25 cellular contexts compared by ENCODE assay signal in the genomic region with DNA sequence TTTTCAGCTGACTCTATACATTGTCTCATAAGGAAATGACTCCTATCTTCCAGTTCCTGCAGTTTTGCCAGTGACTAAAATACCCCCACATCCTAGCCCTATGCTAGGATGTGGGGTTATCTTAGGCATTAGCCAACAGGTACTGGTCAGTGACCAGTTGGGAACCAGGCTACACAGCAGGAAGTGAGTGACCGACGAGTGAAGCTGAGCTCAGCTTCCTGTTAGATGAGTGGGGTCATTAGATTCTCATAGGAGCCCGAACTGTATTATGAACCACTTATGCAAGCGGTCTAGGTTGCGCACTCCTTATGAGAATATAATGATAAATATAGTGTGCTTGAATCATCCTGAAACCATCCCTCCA.
DNase-seq lines count a peak whose midpoint lies in the region; ATAC-seq, FAIRE-seq and TF ChIP-seq lines count a peak whose summit lies in the region.
"Had no signal": no experiment of that assay in that cellular context is flagged by ENCODE, and none has a peak within 500 bp of the region (broad histone marks: within the 10 kb centered on the region; RNA-seq: fewer than 3 reads in every experiment).

No MANE protein-coding gene starts in this region.

- no peak for TF ChIP-seq CTCF in H1 (IDR thresholded peaks at IDR 0.05; ENCODE audit: control extremely low read depth in 1 of 3, insufficient read depth in 1 of 3, low read depth in 1 of 3, low read length in 3 of 3)
- no peak for TF ChIP-seq CTCF in nephron progenitor cell (IDR thresholded peaks at IDR 0.05)

- H3K27ac Mint-ChIP-seq in nephron progenitor cell = no peak overlapping the region
- H3K27ac Mint-ChIP-seq: B cell, CD14-positive monocyte had no signal

- no peak overlapping the region for H3K4me3 ChIP-seq in H1 (ENCODE audit: extremely low read depth in 1 of 4, insufficient read depth in 2 of 4, low read depth in 3 of 4, low read length in 4 of 4)
- H3K4me3 ChIP-seq: A549, SK-N-MC had no signal

- no peaks in the 10 kb centered on the region for H3K79me2 ChIP-seq in H1 (ENCODE audit: control insufficient read depth in 1 of 2, insufficient read depth in 2 of 2, low read length in 2 of 2)

- H3K36me3 Mint-ChIP-seq in nephron progenitor cell (ENCODE audit: low read depth) = no peaks in the 10 kb centered on the region
- H3K36me3 Mint-ChIP-seq: CD14-positive monocyte had no signal

- no peaks in the 10 kb centered on the region for H4K20me1 ChIP-seq in H1 (replicated peaks in 1 of 2; ENCODE audit: control insufficient read depth in 1 of 2, insufficient read depth in 2 of 2, low read length in 2 of 2)

- H3K9me3 Mint-ChIP-seq in nephron progenitor cell = no peaks in the 10 kb centered on the region

- H2AFZ ChIP-seq in H1 (ENCODE audit: low read length) = 0 out of 2 replicates have a peak overlapping the region, but pooled peaks have one; percentile 40

- H3K14ac ChIP-seq in H1 (ENCODE audit: insufficient read length) = no peak overlapping the region

- no peak for TF ChIP-seq POLR2A in H1 (IDR thresholded peaks at IDR 0.05; ENCODE audit: control extremely low read depth in 1 of 2, low read depth in 2 of 2, low read length in 2 of 2)

- no peaks in the 10 kb centered on the region for H3K4me1 Mint-ChIP-seq in nephron progenitor cell
- H3K4me1 Mint-ChIP-seq: B cell, CD14-positive monocyte had no signal

- no peak overlapping the region for H2BK20ac ChIP-seq in H1 (ENCODE audit: low read length)

- H2BK15ac ChIP-seq in H1 (ENCODE audit: low read length) = no peak overlapping the region

- H3K18ac ChIP-seq in H1 (ENCODE audit: extremely low read depth, low read length) = no peak overlapping the region

- H4K5ac ChIP-seq in H1 (ENCODE audit: insufficient read length, low read depth, low read length) = no peak overlapping the region

- H3K27me3 Mint-ChIP-seq in nephron progenitor cell (ENCODE audit: low read depth, poor library complexity) = peaks cover 3% of the 10 kb centered on the region
- H3K27me3 Mint-ChIP-seq: B cell had no signal

- POLR2A ChIA-PET in H1 (lab: Charles Lee; ENCODE audit: partially characterized antibody) = interaction anchor here (0.6 kb wide), 1 partner anchor 1632 kb away, joined by 3 read pairs; no protein-coding TSS in a partner anchor

- no peak overlapping the region for H2AK5ac ChIP-seq in H1 (ENCODE audit: low read depth, low read length)

- no peak overlapping the region for H2BK12ac ChIP-seq in H1 (ENCODE audit: low read depth, low read length)

- TF ChIP-seq EP300 in H1 (IDR thresholded peaks at IDR 0.05; ENCODE audit: borderline replicate concordance in 1 of 2, low read depth in 2 of 2, low read length in 2 of 2) = no peak

- WGBS in H1 (ENCODE audit: extremely low coverage in 1 of 2, insufficient coverage in 1 of 2, insufficient read length in 1 of 2, insufficient replicate concordance in 2 of 2, low coverage in 1 of 2, low lambda C conversion rate in 2 of 2, missing lambda C conversion rate in 1 of 2), 2 experiments = 90% methylated on average over 5 of the region's 5 CpGs; no CpG with 5 or more reads in 1 of the 2 experiments

- no peak overlapping the region for H3K4me3 Mint-ChIP-seq in nephron progenitor cell
- H3K4me3 Mint-ChIP-seq: B cell, CD14-positive monocyte had no signal

- no peaks in the 10 kb centered on the region for H3K27me3 ChIP-seq in H1 (replicated peaks in 1 of 4; ENCODE audit: control insufficient read depth in 3 of 4, extremely low read depth in 1 of 4, insufficient read depth in 3 of 4, low read length in 3 of 4)

- no peak overlapping the region for H4K91ac ChIP-seq in H1 (replicated peaks; ENCODE audit: insufficient read length, low read length)

- H3K4me1 ChIP-seq in H1 (replicated peaks in 1 of 4; ENCODE audit: control insufficient read depth in 3 of 4, insufficient read depth in 4 of 4, low read length in 3 of 4) = no peaks in the 10 kb centered on the region
- H3K4me1 ChIP-seq: A549 had no signal

- H4K8ac ChIP-seq in H1 (ENCODE audit: extremely low read depth, insufficient read depth, low read length) = no peak overlapping the region

- no peak overlapping the region for H3K56ac ChIP-seq in H1 (replicated peaks; ENCODE audit: insufficient read length, low read depth, low read length)

- no peak overlapping the region for H3K23ac ChIP-seq in H1 (ENCODE audit: insufficient read length)

- no peak overlapping the region for H3K4ac ChIP-seq in H1 (replicated peaks; ENCODE audit: insufficient read length, low read depth, low read length)

- no peak overlapping the region for H3K9ac ChIP-seq in H1 (replicated peaks in 1 of 4; ENCODE audit: extremely low read depth in 1 of 4, low read depth in 3 of 4, low read length in 3 of 4)

- no peaks in the 10 kb centered on the region for H3K36me3 ChIP-seq in H1 (ENCODE audit: control insufficient read depth in 2 of 4, insufficient read depth in 4 of 4, low read length in 3 of 4)

- no peaks in the 10 kb centered on the region for H3K23me2 ChIP-seq in H1 (ENCODE audit: low read depth, low read length)

- CTCF ChIA-PET in H1 (lab: Charles Lee; ENCODE audit: partially characterized antibody) = interaction anchor here (0.6 kb wide), 2 partner anchors 544 to 661 kb away, joined by 3 to 4 read pairs; no protein-coding TSS in a partner anchor

- TF ChIP-seq RAD21 in H1 (IDR thresholded peaks at IDR 0.05 in 1 of 2, conservative IDR thresholded peaks at IDR 0.05 in 1 of 2; ENCODE audit: low read depth in 2 of 2, low read length in 2 of 2) = no peak

- no peak for ATAC-seq in GM18868 (IDR thresholded peaks at IDR 0.05; ENCODE audit: unreplicated experiment)
- ATAC-seq: A549, HCT116 had no signal

- H3K4me2 ChIP-seq in H1 (ENCODE audit: insufficient read depth in 1 of 2, low read depth in 2 of 2, low read length in 2 of 2) = no peak overlapping the region
- H3K4me2 ChIP-seq: A549 had no signal

- no peaks in the 10 kb centered on the region for H3K9me3 ChIP-seq in H1 (ENCODE audit: insufficient read depth in 2 of 2, low read depth in 1 of 2, low read length in 1 of 2)
- H3K9me3 ChIP-seq: A549 had no signal

- H3K27ac ChIP-seq in H1 (ENCODE audit: low read depth, low read length) = no peak overlapping the region
- H3K27ac ChIP-seq: A549, RWPE1, SK-N-MC had no signal

- no peaks in the 10 kb centered on the region for H3K79me1 ChIP-seq in H1 (ENCODE audit: low read depth, low read length)

- FAIRE-seq in H1 (lab: Jason Lieb, UNC) = no peak
- FAIRE-seq: A549, D721Med had no signal

- no peak overlapping the region for H2BK5ac ChIP-seq in H1 (ENCODE audit: low read depth, low read length)

- DNase-seq in ELR (ENCODE audit: low read depth) = peak; percentile 18
- DNase-seq in RKO (ENCODE audit: low spot score) = peak; percentile 23
- no peak for DNase-seq in H1 (ENCODE audit: low read depth in 1 of 2, low spot score in 2 of 2)
- DNase-seq in pulmonary artery endothelial cell (ENCODE audit: low read depth, low spot score) = peak; percentile 17
- no peak for DNase-seq in KG1 (lab: John Stamatoyannopoulos, UW)
- DNase-seq in occipital lobe (lab: John Stamatoyannopoulos, UW) = no peak
- DNase-seq in nephron progenitor cell = no peak
- DNase-seq: DMS53, GOT3, IMR-90, MV-4-11, NCI-H1694, NCI-H2081, NCI-H2171, NCI-H345, NCI-H524 treated with DMSO at 0.1 percent for 48 hours, SHP77 treated with DMSO at 0.1 percent for 48 hours had no signal

- H2BK120ac ChIP-seq in H1 (replicated peaks; ENCODE audit: low read depth, low read length) = no peak overlapping the region

TF ChIP-seq in H1, 55 proteins besides CTCF, POLR2A, EP300 and RAD21:
- TF ChIP-seq GABPA (IDR thresholded peaks at IDR 0.05; ENCODE audit: borderline replicate concordance, insufficient read depth, low read length) (no peak), POLR2AphosphoS5 (IDR thresholded peaks at IDR 0.05; ENCODE audit: low read depth, low read length) (no peak), YY1 (IDR thresholded peaks at IDR 0.05; ENCODE audit: low read depth, low read length) (no peak)

Comparison
In these comparisons a context has a peak if more than half of its experiments do, and no peak if none do; other contexts are left out.
1. DNase-seq: peak in ELR (single experiment), RKO (single experiment) and pulmonary artery endothelial cell (single experiment); none in H1 (0 of 2), KG1 (single experiment), occipital lobe (single experiment) and nephron progenitor cell (single experiment).